In genomic region chr2:222303045-222303827, GRCh38 we compare ENCODE assay signal across 1 cellular context.
A peak's percentile ranks its signal among the peaks of the same experiment; 100 is the strongest.
TF ChIP-seq lines count a peak whose summit lies in the region.

No MANE protein-coding gene starts in this region.

TF ChIP-seq in endothelial cell of umbilical vein, 7 proteins besides CTCF, POLR2A, EP300 and RAD21:
- TF ChIP-seq EZH2 (IDR thresholded peaks at IDR 0.05; ENCODE audit: borderline replicate concordance, low read depth, low read length, severe bottlenecking): peak; percentile 14
- TF ChIP-seq FOS (IDR thresholded peaks at IDR 0.05; ENCODE audit: borderline replicate concordance, insufficient read depth, low read length): no peak
